Comparison of ENCODE assay signal across 12 cellular contexts in genomic region chr2:128263902-128264331, GRCh38.
"Had no signal": no experiment of that assay in that cellular context is flagged by ENCODE, and none has a peak within 500 bp of the region (broad histone marks: within the 10 kb centered on the region; RNA-seq: fewer than 3 reads in every experiment).

No MANE protein-coding gene starts in this region.

- H3K4me3 ChIP-seq: esophagus muscularis mucosa, left ventricle myocardium inferior, psoas muscle, right lobe of liver, thoracic aorta had no signal

- DNase-seq: activated CD4-positive, alpha-beta T cell treated with anti-CD3 and anti-CD28 coated beads, Interleukin-2, amount 10 ng/mL, durations not matched to agents 7 days and 5 days; activated naive CD4-positive, alpha-beta T cell treated with anti-CD3 and anti-CD28 coated beads, Interleukin-2, amount 50 U/mL, for 16 hours; activated T-cell treated with anti-CD3 and anti-CD28 coated beads, Interleukin-2, amount 50 U/mL, for 1 hour; left ventricle myocardium inferior; right lobe of liver; stimulated activated CD4-positive, alpha-beta T cell treated with anti-CD3 and anti-CD28 coated beads, Interleukin-1b, Interleukin-23, amount 100 ng/mL, for 48 hours; stimulated activated naive CD8-positive, alpha-beta T cell treated with anti-CD3 and anti-CD28 coated beads, Interleukin-15, amount 100 ng/mL, for 72 hours; SW 1271 had no signal

- H3K4me1 ChIP-seq: psoas muscle, right lobe of liver had no signal

- H3K27ac ChIP-seq: esophagus muscularis mucosa, left ventricle myocardium inferior, psoas muscle, right lobe of liver, thoracic aorta had no signal

- H3K36me3 ChIP-seq: right lobe of liver had no signal

- H3K27me3 ChIP-seq: esophagus muscularis mucosa, right lobe of liver had no signal

- H3K9me3 ChIP-seq: esophagus muscularis mucosa, psoas muscle, right lobe of liver, thoracic aorta had no signal

- ATAC-seq: natural killer cell treated with Interleukin-12 subunit alpha and Interleukin-12 subunit beta and Interleukin-15 and Interleukin-18, amount 100 ng/mL, for 72 hours; psoas muscle; stimulated activated naive CD8-positive, alpha-beta T cell treated with anti-CD3 and anti-CD28 coated beads, Interleukin-15, amount 100 ng/mL, for 72 hours had no signal
